Comparison of ENCODE assay signal across 1 cellular context in the genomic region with DNA sequence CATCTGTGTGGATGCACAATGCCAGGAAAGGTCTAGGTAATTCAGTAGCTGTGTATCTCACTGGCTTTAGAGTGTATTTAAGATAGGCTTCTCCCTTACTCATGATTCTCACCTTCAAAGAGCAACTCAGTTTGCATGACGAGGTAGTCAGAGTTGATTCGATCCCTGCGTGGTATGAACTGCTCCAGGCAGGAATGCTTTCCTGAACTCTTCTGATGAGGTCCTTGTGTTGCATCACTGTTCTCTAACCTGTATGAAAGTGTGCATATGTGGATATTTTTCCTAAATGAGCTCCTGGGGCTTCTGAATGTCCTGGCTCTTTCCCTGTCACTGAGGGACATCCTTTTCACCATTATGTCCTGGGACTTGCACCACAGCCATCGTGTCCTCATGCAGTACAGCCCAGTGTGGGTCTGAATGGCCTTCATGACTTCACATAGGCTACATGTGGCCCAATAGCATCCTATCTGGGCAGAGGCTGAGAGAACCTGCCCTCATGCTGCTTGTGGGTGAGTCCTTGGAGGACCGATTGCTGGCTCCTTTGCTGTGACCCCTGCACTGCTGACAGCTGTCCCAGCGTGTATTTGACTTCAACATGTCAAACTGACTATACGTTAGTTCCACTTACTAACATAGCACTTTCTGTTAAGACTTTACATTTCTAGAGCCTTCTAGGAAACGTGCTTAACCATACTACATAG.
A peak's percentile ranks its signal among the peaks of the same experiment; 100 is the strongest.
TF ChIP-seq lines count a peak whose summit lies in the region.

No MANE protein-coding gene starts in this region.

TF ChIP-seq in K562, 482 proteins besides CTCF, POLR2A, EP300 and RAD21 (continued from another document and continues in another):
- TF ChIP-seq, protein P1, sequence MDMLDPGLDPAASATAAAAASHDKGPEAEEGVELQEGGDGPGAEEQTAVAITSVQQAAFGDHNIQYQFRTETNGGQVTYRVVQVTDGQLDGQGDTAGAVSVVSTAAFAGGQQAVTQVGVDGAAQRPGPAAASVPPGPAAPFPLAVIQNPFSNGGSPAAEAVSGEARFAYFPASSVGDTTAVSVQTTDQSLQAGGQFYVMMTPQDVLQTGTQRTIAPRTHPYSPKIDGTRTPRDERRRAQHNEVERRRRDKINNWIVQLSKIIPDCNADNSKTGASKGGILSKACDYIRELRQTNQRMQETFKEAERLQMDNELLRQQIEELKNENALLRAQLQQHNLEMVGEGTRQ (CRISPR knock-in tag; IDR thresholded peaks at IDR 0.05), result no peak
- no peak for TF ChIP-seq FOXP1 (CRISPR knock-in tag; IDR thresholded peaks at IDR 0.05)
- 0 out of 2 replicates have a peak, but pooled peaks have one; percentile 24 for TF ChIP-seq POLR2G (IDR thresholded peaks at IDR 0.05; ENCODE audit: low read depth, low read length)
- TF ChIP-seq, protein P2, sequence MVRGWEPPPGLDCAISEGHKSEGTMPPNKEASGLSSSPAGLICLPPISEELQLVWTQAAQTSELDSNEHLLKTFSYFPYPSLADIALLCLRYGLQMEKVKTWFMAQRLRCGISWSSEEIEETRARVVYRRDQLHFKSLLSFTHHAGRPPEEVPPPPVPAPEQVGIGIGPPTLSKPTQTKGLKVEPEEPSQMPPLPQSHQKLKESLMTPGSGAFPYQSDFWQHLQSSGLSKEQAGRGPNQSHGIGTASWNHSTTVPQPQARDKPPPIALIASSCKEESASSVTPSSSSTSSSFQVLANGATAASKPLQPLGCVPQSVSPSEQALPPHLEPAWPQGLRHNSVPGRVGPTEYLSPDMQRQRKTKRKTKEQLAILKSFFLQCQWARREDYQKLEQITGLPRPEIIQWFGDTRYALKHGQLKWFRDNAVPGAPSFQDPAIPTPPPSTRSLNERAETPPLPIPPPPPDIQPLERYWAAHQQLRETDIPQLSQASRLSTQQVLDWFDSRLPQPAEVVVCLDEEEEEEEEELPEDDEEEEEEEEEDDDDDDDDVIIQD (CRISPR knock-in tag; IDR thresholded peaks at IDR 0.05), result no peak
- peak; percentile 63; the same call in 1 of the 2 replicates for TF ChIP-seq ZNF583 (CRISPR knock-in tag; IDR thresholded peaks at IDR 0.05)
- TF ChIP-seq PHB (CRISPR knock-in tag; IDR thresholded peaks at IDR 0.05), result no peak
- peak; percentile 23 for TF ChIP-seq BRD9 (IDR thresholded peaks at IDR 0.05; ENCODE audit: low read depth, partially characterized antibody)
- TF ChIP-seq, protein P3, sequence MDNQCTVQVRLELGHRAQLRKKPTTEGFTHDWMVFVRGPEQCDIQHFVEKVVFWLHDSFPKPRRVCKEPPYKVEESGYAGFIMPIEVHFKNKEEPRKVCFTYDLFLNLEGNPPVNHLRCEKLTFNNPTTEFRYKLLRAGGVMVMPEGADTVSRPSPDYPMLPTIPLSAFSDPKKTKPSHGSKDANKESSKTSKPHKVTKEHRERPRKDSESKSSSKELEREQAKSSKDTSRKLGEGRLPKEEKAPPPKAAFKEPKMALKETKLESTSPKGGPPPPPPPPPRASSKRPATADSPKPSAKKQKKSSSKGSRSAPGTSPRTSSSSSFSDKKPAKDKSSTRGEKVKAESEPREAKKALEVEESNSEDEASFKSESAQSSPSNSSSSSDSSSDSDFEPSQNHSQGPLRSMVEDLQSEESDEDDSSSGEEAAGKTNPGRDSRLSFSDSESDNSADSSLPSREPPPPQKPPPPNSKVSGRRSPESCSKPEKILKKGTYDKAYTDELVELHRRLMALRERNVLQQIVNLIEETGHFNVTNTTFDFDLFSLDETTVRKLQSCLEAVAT (IDR thresholded peaks at IDR 0.05), result peak in 1 of 2 experiments; percentile 71; a peak in 1 of 4 replicates
- TF ChIP-seq GATAD2B (IDR thresholded peaks at IDR 0.05; ENCODE audit: borderline replicate concordance), result no peak
- peak; percentile 12 for TF ChIP-seq ZNF699 (CRISPR knock-in tag; IDR thresholded peaks at IDR 0.05; ENCODE audit: insufficient replicate concordance)
- TF ChIP-seq CHD4 (IDR thresholded peaks at IDR 0.05; ENCODE audit: insufficient read depth, insufficient replicate concordance, low read depth, low read length, poor library complexity, severe bottlenecking), result no peak
- TF ChIP-seq, protein P4, sequence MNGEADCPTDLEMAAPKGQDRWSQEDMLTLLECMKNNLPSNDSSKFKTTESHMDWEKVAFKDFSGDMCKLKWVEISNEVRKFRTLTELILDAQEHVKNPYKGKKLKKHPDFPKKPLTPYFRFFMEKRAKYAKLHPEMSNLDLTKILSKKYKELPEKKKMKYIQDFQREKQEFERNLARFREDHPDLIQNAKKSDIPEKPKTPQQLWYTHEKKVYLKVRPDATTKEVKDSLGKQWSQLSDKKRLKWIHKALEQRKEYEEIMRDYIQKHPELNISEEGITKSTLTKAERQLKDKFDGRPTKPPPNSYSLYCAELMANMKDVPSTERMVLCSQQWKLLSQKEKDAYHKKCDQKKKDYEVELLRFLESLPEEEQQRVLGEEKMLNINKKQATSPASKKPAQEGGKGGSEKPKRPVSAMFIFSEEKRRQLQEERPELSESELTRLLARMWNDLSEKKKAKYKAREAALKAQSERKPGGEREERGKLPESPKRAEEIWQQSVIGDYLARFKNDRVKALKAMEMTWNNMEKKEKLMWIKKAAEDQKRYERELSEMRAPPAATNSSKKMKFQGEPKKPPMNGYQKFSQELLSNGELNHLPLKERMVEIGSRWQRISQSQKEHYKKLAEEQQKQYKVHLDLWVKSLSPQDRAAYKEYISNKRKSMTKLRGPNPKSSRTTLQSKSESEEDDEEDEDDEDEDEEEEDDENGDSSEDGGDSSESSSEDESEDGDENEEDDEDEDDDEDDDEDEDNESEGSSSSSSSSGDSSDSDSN (IDR thresholded peaks at IDR 0.05; ENCODE audit: borderline replicate concordance in 1 of 2, low read depth in 2 of 2, low read length in 2 of 2), result 0 out of 4 replicates have a peak, but pooled peaks of 1 of the 2 experiments have one; percentile 27
- peak; percentile 5; the same call in 1 of the 2 replicates for TF ChIP-seq ERF (CRISPR knock-in tag; IDR thresholded peaks at IDR 0.05)
- no peak for TF ChIP-seq ZBTB1 (CRISPR knock-in tag; IDR thresholded peaks at IDR 0.05; ENCODE audit: borderline replicate concordance, low read depth)
- TF ChIP-seq, protein P5, sequence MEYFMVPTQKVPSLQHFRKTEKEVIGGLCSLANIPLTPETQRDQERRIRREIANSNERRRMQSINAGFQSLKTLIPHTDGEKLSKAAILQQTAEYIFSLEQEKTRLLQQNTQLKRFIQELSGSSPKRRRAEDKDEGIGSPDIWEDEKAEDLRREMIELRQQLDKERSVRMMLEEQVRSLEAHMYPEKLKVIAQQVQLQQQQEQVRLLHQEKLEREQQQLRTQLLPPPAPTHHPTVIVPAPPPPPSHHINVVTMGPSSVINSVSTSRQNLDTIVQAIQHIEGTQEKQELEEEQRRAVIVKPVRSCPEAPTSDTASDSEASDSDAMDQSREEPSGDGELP (CRISPR knock-in tag; IDR thresholded peaks at IDR 0.05; ENCODE audit: borderline replicate concordance), result peak; percentile 42; the same call in 1 of the 2 replicates
- TF ChIP-seq, protein P6, sequence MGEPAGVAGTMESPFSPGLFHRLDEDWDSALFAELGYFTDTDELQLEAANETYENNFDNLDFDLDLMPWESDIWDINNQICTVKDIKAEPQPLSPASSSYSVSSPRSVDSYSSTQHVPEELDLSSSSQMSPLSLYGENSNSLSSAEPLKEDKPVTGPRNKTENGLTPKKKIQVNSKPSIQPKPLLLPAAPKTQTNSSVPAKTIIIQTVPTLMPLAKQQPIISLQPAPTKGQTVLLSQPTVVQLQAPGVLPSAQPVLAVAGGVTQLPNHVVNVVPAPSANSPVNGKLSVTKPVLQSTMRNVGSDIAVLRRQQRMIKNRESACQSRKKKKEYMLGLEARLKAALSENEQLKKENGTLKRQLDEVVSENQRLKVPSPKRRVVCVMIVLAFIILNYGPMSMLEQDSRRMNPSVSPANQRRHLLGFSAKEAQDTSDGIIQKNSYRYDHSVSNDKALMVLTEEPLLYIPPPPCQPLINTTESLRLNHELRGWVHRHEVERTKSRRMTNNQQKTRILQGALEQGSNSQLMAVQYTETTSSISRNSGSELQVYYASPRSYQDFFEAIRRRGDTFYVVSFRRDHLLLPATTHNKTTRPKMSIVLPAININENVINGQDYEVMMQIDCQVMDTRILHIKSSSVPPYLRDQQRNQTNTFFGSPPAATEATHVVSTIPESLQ (CRISPR knock-in tag; IDR thresholded peaks at IDR 0.05), result no peak
- TF ChIP-seq RBM39 (optimal IDR thresholded peaks at IDR 0.05; ENCODE audit: low read depth, low read length), result no peak
- TF ChIP-seq PTTG1 (tag; IDR thresholded peaks at IDR 0.05; ENCODE audit: low read depth), result 0 out of 2 replicates have a peak, but pooled peaks have one; percentile 18
- TF ChIP-seq NFRKB (IDR thresholded peaks at IDR 0.05; ENCODE audit: low read depth), result peak; percentile 98
- peak; percentile 11; the same call in 1 of the 2 replicates for TF ChIP-seq NR4A1 (CRISPR knock-in tag; IDR thresholded peaks at IDR 0.05)
- no peak; the same call in 1 of the 2 replicates for TF ChIP-seq NR4A1 (tag; IDR thresholded peaks at IDR 0.05)
- TF ChIP-seq, protein P7, sequence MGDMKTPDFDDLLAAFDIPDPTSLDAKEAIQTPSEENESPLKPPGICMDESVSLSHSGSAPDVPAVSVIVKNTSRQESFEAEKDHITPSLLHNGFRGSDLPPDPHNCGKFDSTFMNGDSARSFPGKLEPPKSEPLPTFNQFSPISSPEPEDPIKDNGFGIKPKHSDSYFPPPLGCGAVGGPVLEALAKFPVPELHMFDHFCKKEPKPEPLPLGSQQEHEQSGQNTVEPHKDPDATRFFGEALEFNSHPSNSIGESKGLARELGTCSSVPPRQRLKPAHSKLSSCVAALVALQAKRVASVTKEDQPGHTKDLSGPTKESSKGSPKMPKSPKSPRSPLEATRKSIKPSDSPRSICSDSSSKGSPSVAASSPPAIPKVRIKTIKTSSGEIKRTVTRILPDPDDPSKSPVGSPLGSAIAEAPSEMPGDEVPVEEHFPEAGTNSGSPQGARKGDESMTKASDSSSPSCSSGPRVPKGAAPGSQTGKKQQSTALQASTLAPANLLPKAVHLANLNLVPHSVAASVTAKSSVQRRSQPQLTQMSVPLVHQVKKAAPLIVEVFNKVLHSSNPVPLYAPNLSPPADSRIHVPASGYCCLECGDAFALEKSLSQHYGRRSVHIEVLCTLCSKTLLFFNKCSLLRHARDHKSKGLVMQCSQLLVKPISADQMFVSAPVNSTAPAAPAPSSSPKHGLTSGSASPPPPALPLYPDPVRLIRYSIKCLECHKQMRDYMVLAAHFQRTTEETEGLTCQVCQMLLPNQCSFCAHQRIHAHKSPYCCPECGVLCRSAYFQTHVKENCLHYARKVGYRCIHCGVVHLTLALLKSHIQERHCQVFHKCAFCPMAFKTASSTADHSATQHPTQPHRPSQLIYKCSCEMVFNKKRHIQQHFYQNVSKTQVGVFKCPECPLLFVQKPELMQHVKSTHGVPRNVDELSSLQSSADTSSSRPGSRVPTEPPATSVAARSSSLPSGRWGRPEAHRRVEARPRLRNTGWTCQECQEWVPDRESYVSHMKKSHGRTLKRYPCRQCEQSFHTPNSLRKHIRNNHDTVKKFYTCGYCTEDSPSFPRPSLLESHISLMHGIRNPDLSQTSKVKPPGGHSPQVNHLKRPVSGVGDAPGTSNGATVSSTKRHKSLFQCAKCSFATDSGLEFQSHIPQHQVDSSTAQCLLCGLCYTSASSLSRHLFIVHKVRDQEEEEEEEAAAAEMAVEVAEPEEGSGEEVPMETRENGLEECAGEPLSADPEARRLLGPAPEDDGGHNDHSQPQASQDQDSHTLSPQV (IDR thresholded peaks at IDR 0.05), result peak; percentile 47
- TF ChIP-seq NR2C1 (IDR thresholded peaks at IDR 0.05), result no peak
- peak; percentile 26; the same call in 1 of the 2 replicates for TF ChIP-seq NR2C1 (tag; IDR thresholded peaks at IDR 0.05)
- peak; percentile 20 for TF ChIP-seq ZBTB17 (CRISPR knock-in tag; IDR thresholded peaks at IDR 0.05)
- TF ChIP-seq CEBPB (tag; IDR thresholded peaks at IDR 0.05), result peak; percentile 55
- no peak for TF ChIP-seq PCBP2 (IDR thresholded peaks at IDR 0.05; ENCODE audit: low read depth, low read length, poor library complexity, severe bottlenecking)
- TF ChIP-seq NFYB (IDR thresholded peaks at IDR 0.05; ENCODE audit: extremely low read depth, insufficient read length), result no peak
- TF ChIP-seq ZNF41 (CRISPR knock-in tag; conservative IDR thresholded peaks at IDR 0.05), result peak; percentile 57; the same call in 1 of the 2 replicates
- no peak for TF ChIP-seq HEY1 (CRISPR knock-in tag; IDR thresholded peaks at IDR 0.05; ENCODE audit: borderline replicate concordance)
- no peak for TF ChIP-seq HCFC1 (IDR thresholded peaks at IDR 0.05; ENCODE audit: low read depth, low read length)
- no peak for TF ChIP-seq ZNF133 (CRISPR knock-in tag; IDR thresholded peaks at IDR 0.05)
- TF ChIP-seq HDAC8 (tag; IDR thresholded peaks at IDR 0.05), result peak; percentile 86
- no peak for TF ChIP-seq NONO (IDR thresholded peaks at IDR 0.05; ENCODE audit: low read depth in 2 of 2, low read length in 1 of 2)
- TF ChIP-seq, protein P8, sequence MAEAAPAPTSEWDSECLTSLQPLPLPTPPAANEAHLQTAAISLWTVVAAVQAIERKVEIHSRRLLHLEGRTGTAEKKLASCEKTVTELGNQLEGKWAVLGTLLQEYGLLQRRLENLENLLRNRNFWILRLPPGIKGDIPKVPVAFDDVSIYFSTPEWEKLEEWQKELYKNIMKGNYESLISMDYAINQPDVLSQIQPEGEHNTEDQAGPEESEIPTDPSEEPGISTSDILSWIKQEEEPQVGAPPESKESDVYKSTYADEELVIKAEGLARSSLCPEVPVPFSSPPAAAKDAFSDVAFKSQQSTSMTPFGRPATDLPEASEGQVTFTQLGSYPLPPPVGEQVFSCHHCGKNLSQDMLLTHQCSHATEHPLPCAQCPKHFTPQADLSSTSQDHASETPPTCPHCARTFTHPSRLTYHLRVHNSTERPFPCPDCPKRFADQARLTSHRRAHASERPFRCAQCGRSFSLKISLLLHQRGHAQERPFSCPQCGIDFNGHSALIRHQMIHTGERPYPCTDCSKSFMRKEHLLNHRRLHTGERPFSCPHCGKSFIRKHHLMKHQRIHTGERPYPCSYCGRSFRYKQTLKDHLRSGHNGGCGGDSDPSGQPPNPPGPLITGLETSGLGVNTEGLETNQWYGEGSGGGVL (CRISPR knock-in tag; IDR thresholded peaks at IDR 0.05), result 0 out of 2 replicates have a peak, but pooled peaks have one; percentile 3
- TF ChIP-seq MAZ (CRISPR knock-in tag; conservative IDR thresholded peaks at IDR 0.05 in 1 of 2, IDR thresholded peaks at IDR 0.05 in 1 of 2), result 0 out of 4 replicates have a peak, but pooled peaks of 1 of the 2 experiments have one; percentile 15
- peak; percentile 62 for TF ChIP-seq KDM5B (IDR thresholded peaks at IDR 0.05; ENCODE audit: insufficient replicate concordance, low read depth, low read length)
- TF ChIP-seq TCF7 (IDR thresholded peaks at IDR 0.05; ENCODE audit: borderline replicate concordance), result no peak
- no peak; the same call in 1 of the 2 replicates for TF ChIP-seq NBN (IDR thresholded peaks at IDR 0.05; ENCODE audit: low read depth)
